Comparison of ENCODE assay signal across 24 cellular contexts in the genomic region with DNA sequence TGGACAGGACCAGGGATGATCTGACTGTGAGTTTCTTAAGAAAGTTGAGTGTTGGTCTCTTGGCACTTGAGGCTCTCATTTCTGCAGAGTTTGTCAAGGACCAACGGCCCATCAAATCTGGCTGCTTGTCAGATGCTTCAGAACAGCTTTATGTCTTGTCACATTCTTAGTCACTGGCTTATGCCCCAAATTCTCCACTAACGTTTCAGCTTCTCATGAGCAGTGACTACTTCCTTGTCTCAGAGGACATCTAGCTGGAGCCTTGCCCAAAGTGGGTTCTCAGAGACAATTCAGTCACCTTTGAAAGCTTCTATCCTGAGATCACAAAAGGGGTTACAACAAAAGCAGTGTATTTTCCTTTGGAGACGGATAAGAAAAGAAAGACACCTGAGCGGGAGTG.
DNase-seq lines count a peak whose midpoint lies in the region; ATAC-seq, FAIRE-seq and TF ChIP-seq lines count a peak whose summit lies in the region.
"Had no signal": no experiment of that assay in that cellular context is flagged by ENCODE, and none has a peak within 500 bp of the region (broad histone marks: within the 10 kb centered on the region; RNA-seq: fewer than 3 reads in every experiment).

No MANE protein-coding gene starts in this region.

- POLR2A ChIA-PET in H1 (lab: Charles Lee; ENCODE audit: partially characterized antibody): no interaction called here

- H3K4me3 Mint-ChIP-seq in neural crest cell: no peak overlapping the region
- H3K4me3 Mint-ChIP-seq: CD4-positive, CD25-positive, alpha-beta regulatory T cell; H9 had no signal

- WGBS in H1 (ENCODE audit: extremely low coverage in 1 of 2, insufficient coverage in 1 of 2, insufficient read length in 1 of 2, insufficient replicate concordance in 2 of 2, low coverage in 1 of 2, low lambda C conversion rate in 2 of 2, missing lambda C conversion rate in 1 of 2), 2 experiments: 89% methylated on average over 4 of the region's 4 CpGs; no CpG with 5 or more reads in 1 of the 2 experiments

- H3K27ac Mint-ChIP-seq in neural crest cell (ENCODE audit: unreplicated experiment): peak overlapping the region; percentile 37
- H3K27ac Mint-ChIP-seq: CD4-positive, CD25-positive, alpha-beta regulatory T cell had no signal

- no peak overlapping the region for H2AK5ac ChIP-seq in H1 (ENCODE audit: low read depth, low read length)

- no peak overlapping the region for H3K27ac ChIP-seq in H1 (ENCODE audit: low read depth, low read length)
- no peak overlapping the region for H3K27ac ChIP-seq in brain microvascular endothelial cell
- H3K27ac ChIP-seq: BLaER1 had no signal

- CTCF ChIA-PET in H1 (lab: Charles Lee; ENCODE audit: partially characterized antibody): no interaction called here

- TF ChIP-seq CTCF in H1 (IDR thresholded peaks at IDR 0.05; ENCODE audit: control extremely low read depth in 1 of 3, insufficient read depth in 1 of 3, low read depth in 1 of 3, low read length in 3 of 3): no peak
- no peak for TF ChIP-seq CTCF in neural crest cell (conservative IDR thresholded peaks at IDR 0.05)
- no peak for TF ChIP-seq CTCF in D721Med (IDR thresholded peaks at IDR 0.05; ENCODE audit: insufficient read depth, missing control alignments)
- TF ChIP-seq CTCF in brain microvascular endothelial cell (IDR thresholded peaks at IDR 0.05; ENCODE audit: low read depth, low read length, missing control alignments): no peak

- H3K79me1 ChIP-seq in H1 (ENCODE audit: low read depth, low read length): no peaks in the 10 kb centered on the region

- no peak overlapping the region for H2BK20ac ChIP-seq in H1 (ENCODE audit: low read length)

- H4K5ac ChIP-seq in H1 (ENCODE audit: insufficient read length, low read depth, low read length): no peak overlapping the region

- no peaks in the 10 kb centered on the region for H3K23me2 ChIP-seq in H1 (ENCODE audit: low read depth, low read length)

- no peak overlapping the region for H4K91ac ChIP-seq in H1 (replicated peaks; ENCODE audit: insufficient read length, low read length)

- H3K79me2 ChIP-seq in H1 (ENCODE audit: control insufficient read depth in 1 of 2, insufficient read depth in 2 of 2, low read length in 2 of 2): no peaks in the 10 kb centered on the region

- H3K18ac ChIP-seq in H1 (ENCODE audit: extremely low read depth, low read length): no peak overlapping the region

- no peaks in the 10 kb centered on the region for H4K20me1 ChIP-seq in H1 (replicated peaks in 1 of 2; ENCODE audit: control insufficient read depth in 1 of 2, insufficient read depth in 2 of 2, low read length in 2 of 2)
- H4K20me1 ChIP-seq: BLaER1 had no signal

- H2BK5ac ChIP-seq in H1 (ENCODE audit: low read depth, low read length): no peak overlapping the region

- H3K9ac ChIP-seq in H1 (replicated peaks in 1 of 4; ENCODE audit: extremely low read depth in 1 of 4, low read depth in 3 of 4, low read length in 3 of 4): no peak overlapping the region
- H3K9ac ChIP-seq: BLaER1, SK-N-SH had no signal

- peaks cover 39% of the 10 kb centered on the region for H3K36me3 Mint-ChIP-seq in neural crest cell (ENCODE audit: low read depth)
- H3K36me3 Mint-ChIP-seq: CD4-positive, CD25-positive, alpha-beta regulatory T cell had no signal

- no peak for TF ChIP-seq EP300 in H1 (IDR thresholded peaks at IDR 0.05; ENCODE audit: borderline replicate concordance in 1 of 2, low read depth in 2 of 2, low read length in 2 of 2)

- H3K14ac ChIP-seq in H1 (ENCODE audit: insufficient read length): no peak overlapping the region

- H4K8ac ChIP-seq in H1 (ENCODE audit: extremely low read depth, insufficient read depth, low read length): no peak overlapping the region

- H3K27me3 ChIP-seq in H1 (replicated peaks in 1 of 4; ENCODE audit: control insufficient read depth in 3 of 4, extremely low read depth in 1 of 4, insufficient read depth in 3 of 4, low read length in 3 of 4): no peaks in the 10 kb centered on the region
- no peaks in the 10 kb centered on the region for H3K27me3 ChIP-seq in brain microvascular endothelial cell (replicated peaks)
- H3K27me3 ChIP-seq: BLaER1 had no signal

- no peak for TF ChIP-seq POLR2A in H1 (IDR thresholded peaks at IDR 0.05; ENCODE audit: control extremely low read depth in 1 of 2, low read depth in 2 of 2, low read length in 2 of 2)

- TF ChIP-seq RAD21 in H1 (IDR thresholded peaks at IDR 0.05 in 1 of 2, conservative IDR thresholded peaks at IDR 0.05 in 1 of 2; ENCODE audit: low read depth in 2 of 2, low read length in 2 of 2): no peak

- peaks cover 38% of the 10 kb centered on the region for H3K4me1 Mint-ChIP-seq in neural crest cell
- H3K4me1 Mint-ChIP-seq: CD4-positive, CD25-positive, alpha-beta regulatory T cell had no signal

- in situ Hi-C loops in brain microvascular endothelial cell (cut with HindIII; ENCODE audit: low pct_ligation_motif_present, low sequenced_read_pairs): no loop called here

- H3K9me3 Mint-ChIP-seq in neural crest cell: peaks cover 6% of the 10 kb centered on the region

- peak; percentile 52 for FAIRE-seq in H1 (lab: Jason Lieb, UNC)
- FAIRE-seq in D721Med (lab: Jason Lieb, UNC): no peak
- FAIRE-seq: GM12891, GM19239 had no signal

- no peak overlapping the region for H2AFZ ChIP-seq in H1 (ENCODE audit: low read length)

- H2BK15ac ChIP-seq in H1 (ENCODE audit: low read length): no peak overlapping the region

- H3K4ac ChIP-seq in H1 (replicated peaks; ENCODE audit: insufficient read length, low read depth, low read length): no peak overlapping the region

- H3K4me2 ChIP-seq in H1 (ENCODE audit: insufficient read depth in 1 of 2, low read depth in 2 of 2, low read length in 2 of 2): no peak overlapping the region
- H3K4me2 ChIP-seq: BLaER1, SK-N-SH had no signal

- H3K36me3 ChIP-seq in H1 (ENCODE audit: control insufficient read depth in 2 of 4, insufficient read depth in 4 of 4, low read length in 3 of 4) (no peaks in the 10 kb centered on the region), brain microvascular endothelial cell (replicated peaks) (no peaks in the 10 kb centered on the region)
- H3K36me3 ChIP-seq: BLaER1 had no signal

- no peak overlapping the region for H2BK12ac ChIP-seq in H1 (ENCODE audit: low read depth, low read length)

- peaks cover 0 to 3% (median 1%) of the 10 kb centered on the region in 4 experiments; a peak in 3 of 7 replicates for H3K4me1 ChIP-seq in H1 (replicated peaks in 1 of 4; ENCODE audit: control insufficient read depth in 3 of 4, insufficient read depth in 4 of 4, low read length in 3 of 4)
- H3K4me1 ChIP-seq: BLaER1 had no signal

- H3K23ac ChIP-seq in H1 (ENCODE audit: insufficient read length): no peak overlapping the region

- H3K9me3 ChIP-seq in H1 (ENCODE audit: insufficient read depth in 2 of 2, low read depth in 1 of 2, low read length in 1 of 2): no peaks in the 10 kb centered on the region; a peak in 1 of 4 replicates
- H3K9me3 ChIP-seq: BLaER1, SK-N-SH had no signal

- DNase-seq in EH (ENCODE audit: low read depth) (peak; percentile 52), LHCN-M2 (ENCODE audit: low read depth) (peak; percentile 28), H1 (ENCODE audit: low read depth in 1 of 2, low spot score in 2 of 2) (no peak), neural crest cell (ENCODE audit: low read depth, low spot score) (no peak), D721Med (ENCODE audit: insufficient read length, low spot score) (no peak), brain microvascular endothelial cell (no peak)
- DNase-seq: CD4-positive, CD25-positive, alpha-beta regulatory T cell; GDM1; H9; IMR-90; KG1; NCI-H1092 treated with DMSO at 0.1 percent for 48 hours; NCI-H1436; NCI-H187; NCI-H2081 treated with DMSO at 0.1 percent for 48 hours; NCI-H446; NCI-H524 treated with DMSO at 0.1 percent for 48 hours; NCI-H774; SK-N-SH; SW 1271 had no signal

- no peak overlapping the region for H2BK120ac ChIP-seq in H1 (replicated peaks; ENCODE audit: low read depth, low read length)

- H3K4me3 ChIP-seq in H1 (ENCODE audit: extremely low read depth in 1 of 4, insufficient read depth in 2 of 4, low read depth in 3 of 4, low read length in 4 of 4) (no peak overlapping the region), brain microvascular endothelial cell (ENCODE audit: low read depth, low read length) (no peak overlapping the region)
- H3K4me3 ChIP-seq: BLaER1 had no signal

- H3K27me3 Mint-ChIP-seq in neural crest cell (ENCODE audit: low read depth): no peaks in the 10 kb centered on the region
- H3K27me3 Mint-ChIP-seq: CD4-positive, CD25-positive, alpha-beta regulatory T cell had no signal

- no peak overlapping the region for H3K56ac ChIP-seq in H1 (replicated peaks; ENCODE audit: insufficient read length, low read depth, low read length)

- ATAC-seq in HG02642 (IDR thresholded peaks at IDR 0.05; ENCODE audit: poor library complexity, unreplicated experiment): no peak

TF ChIP-seq in H1, 55 proteins besides CTCF, POLR2A, EP300 and RAD21 (continues in another document):
- TF ChIP-seq, protein P1, sequence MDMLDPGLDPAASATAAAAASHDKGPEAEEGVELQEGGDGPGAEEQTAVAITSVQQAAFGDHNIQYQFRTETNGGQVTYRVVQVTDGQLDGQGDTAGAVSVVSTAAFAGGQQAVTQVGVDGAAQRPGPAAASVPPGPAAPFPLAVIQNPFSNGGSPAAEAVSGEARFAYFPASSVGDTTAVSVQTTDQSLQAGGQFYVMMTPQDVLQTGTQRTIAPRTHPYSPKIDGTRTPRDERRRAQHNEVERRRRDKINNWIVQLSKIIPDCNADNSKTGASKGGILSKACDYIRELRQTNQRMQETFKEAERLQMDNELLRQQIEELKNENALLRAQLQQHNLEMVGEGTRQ (IDR thresholded peaks at IDR 0.05; ENCODE audit: low read length): no peak
- TF ChIP-seq GABPA (IDR thresholded peaks at IDR 0.05; ENCODE audit: borderline replicate concordance, insufficient read depth, low read length) (no peak), JUND (IDR thresholded peaks at IDR 0.05; ENCODE audit: low read length) (no peak), SP4 (IDR thresholded peaks at IDR 0.05; ENCODE audit: low read length) (no peak), RNF2 (IDR thresholded peaks at IDR 0.05; ENCODE audit: borderline replicate concordance, low read depth, low read length, missing control alignments, poor library complexity, severe bottlenecking) (no peak), CEBPB (IDR thresholded peaks at IDR 0.05; ENCODE audit: low read depth, low read length) (no peak), SIN3A (conservative IDR thresholded peaks at IDR 0.05 in 1 of 2, IDR thresholded peaks at IDR 0.05 in 1 of 2; ENCODE audit: low read depth in 1 of 2, low read length in 2 of 2) (no peak), RBBP5 (IDR thresholded peaks at IDR 0.05; ENCODE audit: borderline replicate concordance, low read depth, low read length) (no peak), MAFK (IDR thresholded peaks at IDR 0.05; ENCODE audit: low read depth, low read length) (no peak), TEAD4 (IDR thresholded peaks at IDR 0.05; ENCODE audit: low read depth, low read length) (no peak)
- TF ChIP-seq, protein P2, sequence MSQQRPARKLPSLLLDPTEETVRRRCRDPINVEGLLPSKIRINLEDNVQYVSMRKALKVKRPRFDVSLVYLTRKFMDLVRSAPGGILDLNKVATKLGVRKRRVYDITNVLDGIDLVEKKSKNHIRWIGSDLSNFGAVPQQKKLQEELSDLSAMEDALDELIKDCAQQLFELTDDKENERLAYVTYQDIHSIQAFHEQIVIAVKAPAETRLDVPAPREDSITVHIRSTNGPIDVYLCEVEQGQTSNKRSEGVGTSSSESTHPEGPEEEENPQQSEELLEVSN (IDR thresholded peaks at IDR 0.05): no peak

Comparison
In these comparisons a context has a peak if more than half of its experiments do, and no peak if none do; other contexts are left out.
1. DNase-seq: peak in EH (single experiment) and LHCN-M2 (single experiment); none in H1 (0 of 2), neural crest cell (single experiment), D721Med (single experiment) and brain microvascular endothelial cell (single experiment).